13 cellular contexts compared by ENCODE assay signal in genomic region chr9:6272229-6272597, GRCh38. TPM values are rescaled to one million over a fixed set of nuclear protein-coding genes. Genes with fewer than 3 reads are reported as not detected.
DNase-seq lines count a peak whose midpoint lies in the region; ATAC-seq and TF ChIP-seq lines count a peak whose summit lies in the region.
"Had no signal": no experiment of that assay in that cellular context is flagged by ENCODE, and none has a peak within 500 bp of the region (broad histone marks: within the 10 kb centered on the region; RNA-seq: fewer than 3 reads in every experiment).

No MANE protein-coding gene starts in this region.

- H3K9me3 Mint-ChIP-seq in stimulated activated naive CD8-positive, alpha-beta T cell treated with anti-CD3 and anti-CD28 coated beads, Interleukin-15, amount 100 ng/mL, for 72 hours = no peaks in the 10 kb centered on the region
- H3K9me3 Mint-ChIP-seq: activated B cell treated with CpG ODN at 0.5 μM for 24 hours; activated naive CD4-positive, alpha-beta T cell treated with anti-CD3 and anti-CD28 coated beads, Interleukin-2, amount 10 ng/mL, durations not matched to agents 7 days and 5 days; memory B cell; stimulated activated memory B cell treated with anti-CD40 and anti-IgM and Interleukin-4, amounts not matched to agents 10 μg/mL and 1 μg/mL and 100 μg/mL, for 72 hours had no signal

- peaks cover 8% of the 10 kb centered on the region for H3K4me1 ChIP-seq in lower lobe of right lung
- peaks cover 23% of the 10 kb centered on the region for H3K4me1 ChIP-seq in vagina

- ATAC-seq in lower lobe of right lung = peak; percentile 95 to 97
- no peak for ATAC-seq in stimulated activated naive CD8-positive, alpha-beta T cell treated with anti-CD3 and anti-CD28 coated beads, Interleukin-15, amount 100 ng/mL, for 72 hours
- ATAC-seq: stimulated activated memory B cell treated with anti-CD40 and anti-IgM and Interleukin-4, amounts not matched to agents 10 μg/mL and 1 μg/mL and 100 μg/mL, for 72 hours had no signal

- H3K27me3 Mint-ChIP-seq in stimulated activated naive CD8-positive, alpha-beta T cell treated with anti-CD3 and anti-CD28 coated beads, Interleukin-15, amount 100 ng/mL, for 72 hours = no peaks in the 10 kb centered on the region
- H3K27me3 Mint-ChIP-seq: activated naive CD4-positive, alpha-beta T cell treated with anti-CD3 and anti-CD28 coated beads, Interleukin-2, amount 10 ng/mL, durations not matched to agents 7 days and 5 days had no signal

- H3K4me1 Mint-ChIP-seq in stimulated activated naive CD8-positive, alpha-beta T cell treated with anti-CD3 and anti-CD28 coated beads, Interleukin-15, amount 100 ng/mL, for 72 hours = no peaks in the 10 kb centered on the region
- H3K4me1 Mint-ChIP-seq: activated B cell treated with CpG ODN at 0.5 μM for 24 hours; activated naive CD4-positive, alpha-beta T cell treated with anti-CD3 and anti-CD28 coated beads, Interleukin-2, amount 10 ng/mL, durations not matched to agents 7 days and 5 days; memory B cell; stimulated activated memory B cell treated with anti-CD40 and anti-IgM and Interleukin-4, amounts not matched to agents 10 μg/mL and 1 μg/mL and 100 μg/mL, for 72 hours had no signal

- TF ChIP-seq CTCF in lower lobe of right lung (IDR thresholded peaks at IDR 0.05) (no peak), vagina (IDR thresholded peaks at IDR 0.05) (no peak)

- no peak overlapping the region for H3K27ac ChIP-seq in lower lobe of right lung
- peak overlapping the region; percentile 53 for H3K27ac ChIP-seq in vagina

- no peak overlapping the region for H3K4me3 ChIP-seq in MG63
- no peak overlapping the region for H3K4me3 ChIP-seq in lower lobe of right lung
- no peak overlapping the region for H3K4me3 ChIP-seq in vagina

- intact Hi-C loops in lower lobe of right lung (cut with DNase I) (no loop called here), vagina (cut with DNase I) (no loop called here)

- no peak overlapping the region for H3K27ac Mint-ChIP-seq in stimulated activated naive CD8-positive, alpha-beta T cell treated with anti-CD3 and anti-CD28 coated beads, Interleukin-15, amount 100 ng/mL, for 72 hours
- H3K27ac Mint-ChIP-seq: activated B cell treated with CpG ODN at 0.5 μM for 24 hours; activated naive CD4-positive, alpha-beta T cell treated with anti-CD3 and anti-CD28 coated beads, Interleukin-2, amount 10 ng/mL, durations not matched to agents 7 days and 5 days; memory B cell; stimulated activated memory B cell treated with anti-CD40 and anti-IgM and Interleukin-4, amounts not matched to agents 10 μg/mL and 1 μg/mL and 100 μg/mL, for 72 hours had no signal

- no peak for TF ChIP-seq POLR2A in vagina (IDR thresholded peaks at IDR 0.05)

- H3K36me3 ChIP-seq in MG63 (no peaks in the 10 kb centered on the region), lower lobe of right lung (no peaks in the 10 kb centered on the region), vagina (no peaks in the 10 kb centered on the region)

- H3K4me3 Mint-ChIP-seq in stimulated activated naive CD8-positive, alpha-beta T cell treated with anti-CD3 and anti-CD28 coated beads, Interleukin-15, amount 100 ng/mL, for 72 hours = no peak overlapping the region
- H3K4me3 Mint-ChIP-seq: activated B cell treated with CpG ODN at 0.5 μM for 24 hours; activated naive CD4-positive, alpha-beta T cell treated with anti-CD3 and anti-CD28 coated beads, Interleukin-2, amount 10 ng/mL, durations not matched to agents 7 days and 5 days; memory B cell; stimulated activated memory B cell treated with anti-CD40 and anti-IgM and Interleukin-4, amounts not matched to agents 10 μg/mL and 1 μg/mL and 100 μg/mL, for 72 hours had no signal

- DNase-seq in MG63 (peak; percentile 38), fibroblast of gingiva (ENCODE audit: low read depth) (peak; percentile 99), lower lobe of right lung (no peak), vagina (ENCODE audit: extremely low spot score in 2 of 2) (peak in 1 of 2 donors; percentile 90), DMS153 (lab: John Stamatoyannopoulos, UW) (no peak), GF-D8 (lab: John Stamatoyannopoulos, UW) (no peak)
- no peak for DNase-seq in stimulated activated naive CD8-positive, alpha-beta T cell treated with anti-CD3 and anti-CD28 coated beads, Interleukin-15, amount 100 ng/mL, for 72 hours
- DNase-seq: activated B cell treated with CpG ODN at 0.5 μM for 24 hours; activated naive CD4-positive, alpha-beta T cell treated with anti-CD3 and anti-CD28 coated beads, Interleukin-2, amount 10 ng/mL, durations not matched to agents 7 days and 5 days; effector memory CD4-positive, alpha-beta T cell; NCI-H146 had no signal

- no peaks in the 10 kb centered on the region for H3K27me3 ChIP-seq in MG63
- no peaks in the 10 kb centered on the region for H3K27me3 ChIP-seq in lower lobe of right lung (ENCODE audit: low read depth)
- no peaks in the 10 kb centered on the region for H3K27me3 ChIP-seq in vagina

- H3K9me3 ChIP-seq in MG63 = no peaks in the 10 kb centered on the region
- no peaks in the 10 kb centered on the region for H3K9me3 ChIP-seq in lower lobe of right lung
- no peaks in the 10 kb centered on the region for H3K9me3 ChIP-seq in vagina

RNA-seq across cellular contexts. Expression of gene TPD52L3, which starts 56.0 kb away (rescaled TPM):
- total RNA-seq in MG63 (2014; rRNA removed; shearing (Covaris generic); ENCODE audit: low replicate concordance) = not detected in 2 replicates
- total RNA-seq in lower lobe of right lung (not detected), vagina (not detected)
- total RNA-seq: activated B cell treated with CpG ODN at 0.5 μM for 24 hours had no signal

RNA-seq across cellular contexts. Expression of gene IL33, which starts 56.6 kb away (rescaled TPM):
- total RNA-seq in MG63 (2014; rRNA removed; shearing (Covaris generic); ENCODE audit: low replicate concordance) = 0.25 and 0.69 TPM in 2 replicates
- total RNA-seq in lower lobe of right lung (47.8 TPM), vagina (35.4 TPM)
- total RNA-seq: activated B cell treated with CpG ODN at 0.5 μM for 24 hours had no signal

Comparison
In these comparisons a context has a peak if more than half of its experiments do, and no peak if none do; other contexts are left out.
1. DNase-seq: peak in MG63 (single experiment) and fibroblast of gingiva (single experiment); none in lower lobe of right lung (single experiment), DMS153 (single experiment), stimulated activated naive CD8-positive, alpha-beta T cell treated with anti-CD3 and anti-CD28 coated beads, Interleukin-15, amount 100 ng/mL, for 72 hours (0 of 2) and GF-D8 (single experiment).
2. RNA of gene IL33, which starts 56.6 kb away (total RNA-seq): 47.8 TPM in lower lobe of right lung (single experiment) and 35.4 TPM in vagina (single experiment); 0.25 to 0.69 TPM in MG63; every median in the first group is over 10 times any median in the second.